In genomic region chr2:235230809-235231601, GRCh38 we compare ENCODE assay signal across 12 cellular contexts.
DNase-seq lines count a peak whose midpoint lies in the region; ATAC-seq and TF ChIP-seq lines count a peak whose summit lies in the region.
"Had no signal": no experiment of that assay in that cellular context is flagged by ENCODE, and none has a peak within 500 bp of the region (broad histone marks: within the 10 kb centered on the region; RNA-seq: fewer than 3 reads in every experiment).

No MANE protein-coding gene starts in this region.

- no peak for ATAC-seq in GM21515 (IDR thresholded peaks at IDR 0.05; ENCODE audit: unreplicated experiment)
- ATAC-seq in HG02588 (IDR thresholded peaks at IDR 0.05; ENCODE audit: unreplicated experiment), result no peak

- WGBS in thyroid gland, 2 donors, result 66% methylated on average over 9 of the region's 9 CpGs

- no peak overlapping the region for H3K27ac ChIP-seq in thyroid gland
- H3K27ac ChIP-seq: KMS-11, Peyer's patch had no signal

- TF ChIP-seq POLR2A in thyroid gland (IDR thresholded peaks at IDR 0.05), result no peak

- H3K4me1 ChIP-seq in thyroid gland, result no peaks in the 10 kb centered on the region
- H3K4me1 ChIP-seq: Peyer's patch had no signal

- H3K9me3 ChIP-seq in thyroid gland, result no peaks in the 10 kb centered on the region
- H3K9me3 ChIP-seq: heart left ventricle, Peyer's patch had no signal

- no peaks in the 10 kb centered on the region for H3K27me3 ChIP-seq in thyroid gland
- H3K27me3 ChIP-seq: Peyer's patch had no signal

- TF ChIP-seq CTCF in thyroid gland (IDR thresholded peaks at IDR 0.05), result no peak

- H3K4me3 ChIP-seq in thyroid gland (replicated peaks in 1 of 3), result no peak overlapping the region
- H3K4me3 ChIP-seq: Peyer's patch had no signal

- H3K36me3 ChIP-seq in thyroid gland, result no peaks in the 10 kb centered on the region
- H3K36me3 ChIP-seq: heart left ventricle, Peyer's patch had no signal

- DNase-seq in DMS153 treated with DMSO at 0.1 percent for 48 hours (lab: John Stamatoyannopoulos, UW; ENCODE audit: unreplicated experiment), result peak; percentile 47
- peak; percentile 67 for DNase-seq in NCI-H1694 treated with DMSO at 0.1 percent for 48 hours (lab: John Stamatoyannopoulos, UW)
- DNase-seq in amniotic epithelial cell (ENCODE audit: low read depth), result peak; percentile 27
- peak; percentile 27 for DNase-seq in kidney glomerular epithelial cell (lab: John Stamatoyannopoulos, UW)
- DNase-seq in thyroid gland, result no peak
- no peak for DNase-seq in medulla oblongata (ENCODE audit: extremely low spot score)
- DNase-seq: activated T-cell treated with anti-CD3 and anti-CD28 coated beads, Interleukin-2, amount 50 U/mL, for 1 hour; heart left ventricle; Peyer's patch had no signal

- intact Hi-C loops in thyroid gland (cut with DNase I), result no loop called here

Comparison
In these comparisons a context has a peak if more than half of its experiments do, and no peak if none do; other contexts are left out.
1. DNase-seq: peak in DMS153 treated with DMSO at 0.1 percent for 48 hours (single experiment), NCI-H1694 treated with DMSO at 0.1 percent for 48 hours (single experiment), amniotic epithelial cell (single experiment) and kidney glomerular epithelial cell (single experiment); none in thyroid gland (0 of 2) and medulla oblongata (single experiment).